Comparison of ENCODE assay signal across 1 cellular context in genomic region chr14:72558721-72559120, GRCh38.
TF ChIP-seq lines count a peak whose summit lies in the region.

No MANE protein-coding gene starts in this region.

TF ChIP-seq in GM23338, 12 proteins besides CTCF, POLR2A, EP300 and RAD21 (continued from another document):
- TF ChIP-seq ZNF462 (CRISPR knock-in tag; IDR thresholded peaks at IDR 0.05) (no peak), NANOG (IDR thresholded peaks at IDR 0.05; ENCODE audit: borderline replicate concordance) (no peak), ZNF331 (CRISPR knock-in tag; IDR thresholded peaks at IDR 0.05; ENCODE audit: low read depth) (no peak), STAT1 (IDR thresholded peaks at IDR 0.05; ENCODE audit: unreplicated experiment) (no peak), REST (IDR thresholded peaks at IDR 0.05; ENCODE audit: unreplicated experiment) (no peak)
